16 cellular contexts compared by ENCODE assay signal in genomic region chr9:87223397-87224246, GRCh38.
DNase-seq lines count a peak whose midpoint lies in the region; ATAC-seq, FAIRE-seq and TF ChIP-seq lines count a peak whose summit lies in the region.
"Had no signal": no experiment of that assay in that cellular context is flagged by ENCODE, and none has a peak within 500 bp of the region (broad histone marks: within the 10 kb centered on the region; RNA-seq: fewer than 3 reads in every experiment).

No MANE protein-coding gene starts in this region.

- no peaks in the 10 kb centered on the region for H3K36me3 ChIP-seq in HepG2 (replicated peaks in 1 of 2; ENCODE audit: control insufficient read depth in 1 of 2, insufficient read depth in 2 of 2, low read length in 2 of 2)
- H3K36me3 ChIP-seq: lower lobe of right lung, neural progenitor cell had no signal

- in situ Hi-C loops in HepG2 (cut with HindIII; ENCODE audit: extremely low pct_ligation_motif_present, low pct_unique_long_range_greater_than_20kb): no loop called here

- no peaks in the 10 kb centered on the region for H3K4me1 Mint-ChIP-seq in activated naive CD4-positive, alpha-beta T cell treated with anti-CD3 and anti-CD28 coated beads for 36 hours (ENCODE audit: low read depth)
- H3K4me1 Mint-ChIP-seq in activated T-helper 1 cell treated with anti-CD3 and anti-CD28 coated beads, Interleukin-12 subunit alpha, Interleukin-12 subunit beta, Interleukin-2, Interleukin-4 antibody, amounts not matched to agents 30 ng/mL and 10 ng/mL and 1 ng/mL, durations not matched to agents 14 hours and 24 hours and 36 hours (ENCODE audit: low read depth): no peaks in the 10 kb centered on the region
- H3K4me1 Mint-ChIP-seq: activated CD8-positive, alpha-beta memory T cell treated with anti-CD3 and anti-CD28 coated beads, Interleukin-2, amount 10 ng/mL, durations not matched to agents 7 days and 5 days; activated naive CD4-positive, alpha-beta T cell treated with anti-CD3 and anti-CD28 coated beads, Interleukin-2, amount 50 U/mL, for 24 hours; neural progenitor cell; WTC11 had no signal

- H3K9me3 Mint-ChIP-seq in activated naive CD4-positive, alpha-beta T cell treated with anti-CD3 and anti-CD28 coated beads for 36 hours: no peaks in the 10 kb centered on the region
- H3K9me3 Mint-ChIP-seq in activated T-helper 1 cell treated with anti-CD3 and anti-CD28 coated beads, Interleukin-12 subunit alpha, Interleukin-12 subunit beta, Interleukin-2, Interleukin-4 antibody, amounts not matched to agents 30 ng/mL and 10 ng/mL and 1 ng/mL, durations not matched to agents 14 hours and 24 hours and 36 hours: no peaks in the 10 kb centered on the region
- H3K9me3 Mint-ChIP-seq: activated naive CD4-positive, alpha-beta T cell treated with anti-CD3 and anti-CD28 coated beads, Interleukin-2, amount 50 U/mL, for 24 hours; WTC11 had no signal

- no peak overlapping the region for H3K4me2 ChIP-seq in HepG2 (ENCODE audit: low read depth, low read length)
- H3K4me2 ChIP-seq: hepatocyte, neural progenitor cell had no signal

- ATAC-seq in HepG2: peak; percentile 34; the same call in 1 of the 3 replicates
- ATAC-seq: activated CD8-positive, alpha-beta memory T cell treated with anti-CD3 and anti-CD28 coated beads, Interleukin-2, amount 10 ng/mL, durations not matched to agents 7 days and 5 days; WTC11 had no signal

- H3K4me1 ChIP-seq in HepG2 (ENCODE audit: insufficient read depth, low read length): no peaks in the 10 kb centered on the region
- H3K4me1 ChIP-seq: neural progenitor cell had no signal

- CTCF ChIA-PET in HepG2 (lab: Yijun Ruan, JAX; ENCODE audit: low intra/inter-chr PET ratio, low total read pairs): no interaction called here
- CTCF ChIA-PET in activated naive CD4-positive, alpha-beta T cell treated with anti-CD3 and anti-CD28 coated beads for 36 hours (lab: Charles Lee): no interaction called here

- POLR2A ChIA-PET in HepG2 (lab: Yijun Ruan, JAX): no interaction called here

- H3K27me3 Mint-ChIP-seq in activated naive CD4-positive, alpha-beta T cell treated with anti-CD3 and anti-CD28 coated beads for 36 hours (ENCODE audit: low read depth): peaks cover 12% of the 10 kb centered on the region
- H3K27me3 Mint-ChIP-seq in activated T-helper 1 cell treated with anti-CD3 and anti-CD28 coated beads, Interleukin-12 subunit alpha, Interleukin-12 subunit beta, Interleukin-2, Interleukin-4 antibody, amounts not matched to agents 30 ng/mL and 10 ng/mL and 1 ng/mL, durations not matched to agents 14 hours and 24 hours and 36 hours (ENCODE audit: insufficient read depth): peaks cover 6% of the 10 kb centered on the region
- H3K27me3 Mint-ChIP-seq: activated CD8-positive, alpha-beta memory T cell treated with anti-CD3 and anti-CD28 coated beads, Interleukin-2, amount 10 ng/mL, durations not matched to agents 7 days and 5 days had no signal

- no peak for TF ChIP-seq POLR2A in HepG2 (IDR thresholded peaks at IDR 0.05; ENCODE audit: insufficient read depth in 1 of 2, low read depth in 2 of 2, low read length in 2 of 2)

- H3K79me2 ChIP-seq in HepG2 (ENCODE audit: insufficient read depth, low read length): no peaks in the 10 kb centered on the region
- H3K79me2 ChIP-seq: hepatocyte had no signal

- H3K4me3 ChIP-seq in choroid plexus epithelial cell (ENCODE audit: low read depth, low read length) (no peak overlapping the region), HepG2 (replicated peaks in 1 of 3; ENCODE audit: insufficient read depth in 1 of 3, low read depth in 2 of 3, low read length in 3 of 3) (no peak overlapping the region)
- H3K4me3 ChIP-seq: hepatocyte, lower lobe of right lung, neural progenitor cell had no signal

- H3K9me3 ChIP-seq in HepG2 (ENCODE audit: low read length): no peaks in the 10 kb centered on the region
- H3K9me3 ChIP-seq: lower lobe of right lung had no signal

- WGBS in HepG2 (ENCODE audit: low lambda C conversion rate): 0% methylated on average over 3 of the region's 10 CpGs

- H3K27ac Mint-ChIP-seq in activated naive CD4-positive, alpha-beta T cell treated with anti-CD3 and anti-CD28 coated beads for 36 hours: no peak overlapping the region
- no peak overlapping the region for H3K27ac Mint-ChIP-seq in activated T-helper 1 cell treated with anti-CD3 and anti-CD28 coated beads, Interleukin-12 subunit alpha, Interleukin-12 subunit beta, Interleukin-2, Interleukin-4 antibody, amounts not matched to agents 30 ng/mL and 10 ng/mL and 1 ng/mL, durations not matched to agents 14 hours and 24 hours and 36 hours
- H3K27ac Mint-ChIP-seq: activated CD8-positive, alpha-beta memory T cell treated with anti-CD3 and anti-CD28 coated beads, Interleukin-2, amount 10 ng/mL, durations not matched to agents 7 days and 5 days; activated naive CD4-positive, alpha-beta T cell treated with anti-CD3 and anti-CD28 coated beads, Interleukin-2, amount 50 U/mL, for 24 hours; neural progenitor cell; WTC11 had no signal

- peaks cover 4 to 5% of the 10 kb centered on the region in 2 experiments; a peak in 3 of 5 replicates for H3K27me3 ChIP-seq in HepG2 (ENCODE audit: control insufficient read depth in 1 of 2, insufficient read depth in 2 of 2, low read length in 2 of 2)
- H3K27me3 ChIP-seq: neural progenitor cell had no signal

- DNase-seq in AG08396 (ENCODE audit: low spot score) (peak; percentile 22), LoVo (ENCODE audit: low spot score) (peak; percentile 12), choroid plexus epithelial cell (ENCODE audit: low read depth) (peak; percentile 62), HepG2 (ENCODE audit: low spot score) (no peak), NCI-H524 (lab: John Stamatoyannopoulos, UW) (no peak), NCI-H2171 (lab: John Stamatoyannopoulos, UW) (no peak)
- no peak for DNase-seq in activated naive CD4-positive, alpha-beta T cell treated with anti-CD3 and anti-CD28 coated beads for 36 hours
- DNase-seq in activated T-helper 1 cell treated with anti-CD3 and anti-CD28 coated beads, Interleukin-12 subunit alpha, Interleukin-12 subunit beta, Interleukin-2, Interleukin-4 antibody, amounts not matched to agents 30 ng/mL and 10 ng/mL and 1 ng/mL, durations not matched to agents 14 hours and 24 hours and 36 hours (ENCODE audit: low spot score): no peak
- DNase-seq: activated CD8-positive, alpha-beta memory T cell treated with anti-CD3 and anti-CD28 coated beads, Interleukin-2, amount 10 ng/mL, durations not matched to agents 7 days and 5 days; HCEC 1CT; lower lobe of right lung; SW 1271 had no signal

- TF ChIP-seq EP300 in HepG2 (IDR thresholded peaks at IDR 0.05; ENCODE audit: low read depth in 2 of 2, low read length in 2 of 2) (no peak), HepG2 (CRISPR knock-in tag; IDR thresholded peaks at IDR 0.05; ENCODE audit: borderline replicate concordance) (no peak)

- no peak for FAIRE-seq in HepG2 (lab: Jason Lieb, UNC)

- no peak for TF ChIP-seq RAD21 in HepG2 (CRISPR knock-in tag; IDR thresholded peaks at IDR 0.05)

- BruUV-seq in HepG2 (replicated peaks; lab: Mats Ljungman, UMichigan): no TSS peak

- no peak overlapping the region for H2AFZ ChIP-seq in HepG2 (ENCODE audit: low read length)
- H2AFZ ChIP-seq: hepatocyte, neural progenitor cell had no signal

- H3K36me3 Mint-ChIP-seq in activated naive CD4-positive, alpha-beta T cell treated with anti-CD3 and anti-CD28 coated beads for 36 hours (ENCODE audit: low read depth): no peaks in the 10 kb centered on the region
- H3K36me3 Mint-ChIP-seq in activated T-helper 1 cell treated with anti-CD3 and anti-CD28 coated beads, Interleukin-12 subunit alpha, Interleukin-12 subunit beta, Interleukin-2, Interleukin-4 antibody, amounts not matched to agents 30 ng/mL and 10 ng/mL and 1 ng/mL, durations not matched to agents 14 hours and 24 hours and 36 hours (ENCODE audit: low read depth): no peaks in the 10 kb centered on the region
- H3K36me3 Mint-ChIP-seq: activated CD8-positive, alpha-beta memory T cell treated with anti-CD3 and anti-CD28 coated beads, Interleukin-2, amount 10 ng/mL, durations not matched to agents 7 days and 5 days; activated naive CD4-positive, alpha-beta T cell treated with anti-CD3 and anti-CD28 coated beads, Interleukin-2, amount 50 U/mL, for 24 hours; neural progenitor cell; WTC11 had no signal

- peak; percentile 13 for TF ChIP-seq CTCF in choroid plexus epithelial cell (conservative IDR thresholded peaks at IDR 0.05; ENCODE audit: low read depth, low read length)
- TF ChIP-seq CTCF in HepG2 (CRISPR knock-in tag; IDR thresholded peaks at IDR 0.05): no peak

- no peaks in the 10 kb centered on the region for H4K20me1 ChIP-seq in HepG2 (ENCODE audit: insufficient read depth, low read length)

- intact Hi-C loops in HepG2 (cut with micrococcal nuclease; ENCODE audit: unreplicated experiment): no loop called here
- intact Hi-C loops in activated naive CD4-positive, alpha-beta T cell treated with anti-CD3 and anti-CD28 coated beads for 36 hours (cut with micrococcal nuclease): no loop called here
- intact Hi-C loops in activated T-helper 1 cell treated with anti-CD3 and anti-CD28 coated beads, Interleukin-12 subunit alpha, Interleukin-12 subunit beta, Interleukin-2, Interleukin-4 antibody, amounts not matched to agents 30 ng/mL and 10 ng/mL and 1 ng/mL, durations not matched to agents 14 hours and 24 hours and 36 hours (cut with micrococcal nuclease): no loop called here

- H3K27ac ChIP-seq in HepG2 (ENCODE audit: extremely low read length, insufficient read depth, low read length): no peak overlapping the region
- H3K27ac ChIP-seq: hepatocyte, lower lobe of right lung, neural progenitor cell had no signal

- no peak overlapping the region for H3K9ac ChIP-seq in HepG2 (ENCODE audit: insufficient read depth, low read depth, low read length)
- H3K9ac ChIP-seq: neural progenitor cell had no signal

- no peak overlapping the region for H3K4me3 Mint-ChIP-seq in activated naive CD4-positive, alpha-beta T cell treated with anti-CD3 and anti-CD28 coated beads for 36 hours
- no peak overlapping the region for H3K4me3 Mint-ChIP-seq in activated T-helper 1 cell treated with anti-CD3 and anti-CD28 coated beads, Interleukin-12 subunit alpha, Interleukin-12 subunit beta, Interleukin-2, Interleukin-4 antibody, amounts not matched to agents 30 ng/mL and 10 ng/mL and 1 ng/mL, durations not matched to agents 14 hours and 24 hours and 36 hours
- H3K4me3 Mint-ChIP-seq: activated CD8-positive, alpha-beta memory T cell treated with anti-CD3 and anti-CD28 coated beads, Interleukin-2, amount 10 ng/mL, durations not matched to agents 7 days and 5 days; activated naive CD4-positive, alpha-beta T cell treated with anti-CD3 and anti-CD28 coated beads, Interleukin-2, amount 50 U/mL, for 24 hours; neural progenitor cell; WTC11 had no signal

TF ChIP-seq in HepG2, 621 proteins besides CTCF, POLR2A, EP300 and RAD21 (continues in another document):
- no peak for TF ChIP-seq THYN1 (CRISPR knock-in tag; IDR thresholded peaks at IDR 0.05; ENCODE audit: borderline replicate concordance, low read depth)

Comparison
In these comparisons a context has a peak if more than half of its experiments do, and no peak if none do; other contexts are left out.
1. DNase-seq: peak in AG08396 (single experiment), LoVo (single experiment) and choroid plexus epithelial cell (single experiment); none in HepG2 (single experiment), NCI-H524 (0 of 2), activated naive CD4-positive, alpha-beta T cell treated with anti-CD3 and anti-CD28 coated beads for 36 hours (single experiment), NCI-H2171 (single experiment) and activated T-helper 1 cell treated with anti-CD3 and anti-CD28 coated beads, Interleukin-12 subunit alpha, Interleukin-12 subunit beta, Interleukin-2, Interleukin-4 antibody, amounts not matched to agents 30 ng/mL and 10 ng/mL and 1 ng/mL, durations not matched to agents 14 hours and 24 hours and 36 hours (single experiment).